ENCODE assay signal across 1 cellular context in the genomic region with DNA sequence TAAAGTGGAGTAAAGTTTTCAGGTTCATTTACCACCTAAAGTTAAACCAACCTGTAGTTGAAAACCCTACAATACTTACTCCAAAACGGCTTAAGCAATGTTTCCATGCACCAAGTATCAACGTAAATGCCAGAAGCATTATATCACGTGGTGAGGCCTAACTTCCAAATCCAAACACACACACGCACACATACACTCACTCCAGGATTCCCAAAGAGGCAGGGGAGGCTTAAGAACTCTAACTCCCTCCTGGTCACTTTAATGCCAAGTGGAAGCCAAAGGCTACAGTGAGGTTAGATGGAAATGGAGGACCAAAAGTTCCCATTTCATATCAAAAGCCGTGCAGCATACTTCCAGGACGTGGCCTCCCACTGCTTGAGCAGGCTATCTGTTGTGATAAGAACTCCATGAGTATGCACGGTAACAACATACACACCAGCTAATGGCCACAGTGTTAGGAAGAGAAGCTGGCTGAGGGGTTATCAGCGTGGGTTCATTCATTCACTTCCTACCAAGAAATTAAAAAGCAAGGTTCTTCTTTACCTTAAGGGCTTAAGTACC.
A peak's percentile ranks its signal among the peaks of the same experiment; 100 is the strongest.
TF ChIP-seq lines count a peak whose summit lies in the region.

No MANE protein-coding gene starts in this region.

TF ChIP-seq in K562, 482 proteins besides CTCF, POLR2A, EP300 and RAD21 (continues in another document):
- TF ChIP-seq KLF16 (IDR thresholded peaks at IDR 0.05) = peak; percentile 89
- TF ChIP-seq DDX20 (tag; IDR thresholded peaks at IDR 0.05; ENCODE audit: low read depth) = no peak
- peak; percentile 79 for TF ChIP-seq RAD51 (IDR thresholded peaks at IDR 0.05; ENCODE audit: borderline replicate concordance, low read depth)
- no peak for TF ChIP-seq ZNF146 (CRISPR knock-in tag; IDR thresholded peaks at IDR 0.05; ENCODE audit: unreplicated experiment)
- no peak for TF ChIP-seq ZNF431 (CRISPR knock-in tag; IDR thresholded peaks at IDR 0.05)
- TF ChIP-seq, protein P1, sequence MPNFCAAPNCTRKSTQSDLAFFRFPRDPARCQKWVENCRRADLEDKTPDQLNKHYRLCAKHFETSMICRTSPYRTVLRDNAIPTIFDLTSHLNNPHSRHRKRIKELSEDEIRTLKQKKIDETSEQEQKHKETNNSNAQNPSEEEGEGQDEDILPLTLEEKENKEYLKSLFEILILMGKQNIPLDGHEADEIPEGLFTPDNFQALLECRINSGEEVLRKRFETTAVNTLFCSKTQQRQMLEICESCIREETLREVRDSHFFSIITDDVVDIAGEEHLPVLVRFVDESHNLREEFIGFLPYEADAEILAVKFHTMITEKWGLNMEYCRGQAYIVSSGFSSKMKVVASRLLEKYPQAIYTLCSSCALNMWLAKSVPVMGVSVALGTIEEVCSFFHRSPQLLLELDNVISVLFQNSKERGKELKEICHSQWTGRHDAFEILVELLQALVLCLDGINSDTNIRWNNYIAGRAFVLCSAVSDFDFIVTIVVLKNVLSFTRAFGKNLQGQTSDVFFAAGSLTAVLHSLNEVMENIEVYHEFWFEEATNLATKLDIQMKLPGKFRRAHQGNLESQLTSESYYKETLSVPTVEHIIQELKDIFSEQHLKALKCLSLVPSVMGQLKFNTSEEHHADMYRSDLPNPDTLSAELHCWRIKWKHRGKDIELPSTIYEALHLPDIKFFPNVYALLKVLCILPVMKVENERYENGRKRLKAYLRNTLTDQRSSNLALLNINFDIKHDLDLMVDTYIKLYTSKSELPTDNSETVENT (CRISPR knock-in tag; IDR thresholded peaks at IDR 0.05) = no peak
- no peak for TF ChIP-seq SREBF1 (IDR thresholded peaks at IDR 0.05; ENCODE audit: borderline replicate concordance, low read depth, low read length)
- no peak for TF ChIP-seq PHF20 (IDR thresholded peaks at IDR 0.05; ENCODE audit: partially characterized antibody)
- no peak for TF ChIP-seq TSC22D4 (tag; IDR thresholded peaks at IDR 0.05)
- TF ChIP-seq NRF1 (conservative IDR thresholded peaks at IDR 0.05 in 1 of 2, IDR thresholded peaks at IDR 0.05 in 1 of 2) = peak; percentile 39 to 43; a peak in 3 of 4 replicates
- no peak for TF ChIP-seq ELF1 (tag; IDR thresholded peaks at IDR 0.05)
- TF ChIP-seq SRSF1 (IDR thresholded peaks at IDR 0.05; ENCODE audit: low read depth, low read length) = no peak
- no peak for TF ChIP-seq BCL6 (CRISPR knock-in tag; IDR thresholded peaks at IDR 0.05)
- no peak for TF ChIP-seq PHTF2 (CRISPR knock-in tag; IDR thresholded peaks at IDR 0.05)
- no peak for TF ChIP-seq ZNF699 (CRISPR knock-in tag; IDR thresholded peaks at IDR 0.05; ENCODE audit: insufficient replicate concordance)
- no peak for TF ChIP-seq HSF4 (CRISPR knock-in tag; IDR thresholded peaks at IDR 0.05; ENCODE audit: borderline replicate concordance)
- peak; percentile 65; the same call in 1 of the 2 replicates for TF ChIP-seq NCOA1 (IDR thresholded peaks at IDR 0.05; ENCODE audit: low read depth)
- TF ChIP-seq, protein P2, sequence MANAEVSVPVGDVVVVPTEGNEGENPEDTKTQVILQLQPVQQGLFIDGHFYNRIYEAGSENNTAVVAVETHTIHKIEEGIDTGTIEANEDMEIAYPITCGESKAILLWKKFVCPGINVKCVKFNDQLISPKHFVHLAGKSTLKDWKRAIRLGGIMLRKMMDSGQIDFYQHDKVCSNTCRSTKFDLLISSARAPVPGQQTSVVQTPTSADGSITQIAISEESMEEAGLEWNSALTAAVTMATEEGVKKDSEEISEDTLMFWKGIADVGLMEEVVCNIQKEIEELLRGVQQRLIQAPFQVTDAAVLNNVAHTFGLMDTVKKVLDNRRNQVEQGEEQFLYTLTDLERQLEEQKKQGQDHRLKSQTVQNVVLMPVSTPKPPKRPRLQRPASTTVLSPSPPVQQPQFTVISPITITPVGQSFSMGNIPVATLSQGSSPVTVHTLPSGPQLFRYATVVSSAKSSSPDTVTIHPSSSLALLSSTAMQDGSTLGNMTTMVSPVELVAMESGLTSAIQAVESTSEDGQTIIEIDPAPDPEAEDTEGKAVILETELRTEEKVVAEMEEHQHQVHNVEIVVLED (CRISPR knock-in tag; IDR thresholded peaks at IDR 0.05) = no peak
- TF ChIP-seq ZKSCAN3 (CRISPR knock-in tag; IDR thresholded peaks at IDR 0.05) = no peak
- no peak for TF ChIP-seq NR1H2 (CRISPR knock-in tag; IDR thresholded peaks at IDR 0.05)
- no peak for TF ChIP-seq SAFB (IDR thresholded peaks at IDR 0.05; ENCODE audit: borderline replicate concordance, low read depth, low read length)
- TF ChIP-seq ZNF668 (CRISPR knock-in tag; IDR thresholded peaks at IDR 0.05) = no peak
- TF ChIP-seq, protein P3, sequence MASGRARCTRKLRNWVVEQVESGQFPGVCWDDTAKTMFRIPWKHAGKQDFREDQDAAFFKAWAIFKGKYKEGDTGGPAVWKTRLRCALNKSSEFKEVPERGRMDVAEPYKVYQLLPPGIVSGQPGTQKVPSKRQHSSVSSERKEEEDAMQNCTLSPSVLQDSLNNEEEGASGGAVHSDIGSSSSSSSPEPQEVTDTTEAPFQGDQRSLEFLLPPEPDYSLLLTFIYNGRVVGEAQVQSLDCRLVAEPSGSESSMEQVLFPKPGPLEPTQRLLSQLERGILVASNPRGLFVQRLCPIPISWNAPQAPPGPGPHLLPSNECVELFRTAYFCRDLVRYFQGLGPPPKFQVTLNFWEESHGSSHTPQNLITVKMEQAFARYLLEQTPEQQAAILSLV (tag; IDR thresholded peaks at IDR 0.05) = peak; percentile 65; the same call in 1 of the 2 replicates
- TF ChIP-seq ZNF384 (IDR thresholded peaks at IDR 0.05; ENCODE audit: low read depth, low read length) = no peak
- TF ChIP-seq CBX8 (IDR thresholded peaks at IDR 0.05; ENCODE audit: borderline replicate concordance, extremely low read depth, low read depth, low read length, poor library complexity, severe bottlenecking) = no peak
- no peak for TF ChIP-seq GTF2A2 (tag; IDR thresholded peaks at IDR 0.05)
- no peak for TF ChIP-seq HOXB6 (CRISPR knock-in tag; IDR thresholded peaks at IDR 0.05; ENCODE audit: borderline replicate concordance)
- TF ChIP-seq TCF7L2 (IDR thresholded peaks at IDR 0.05; ENCODE audit: low read depth, low read length) = no peak
- TF ChIP-seq, protein P4, sequence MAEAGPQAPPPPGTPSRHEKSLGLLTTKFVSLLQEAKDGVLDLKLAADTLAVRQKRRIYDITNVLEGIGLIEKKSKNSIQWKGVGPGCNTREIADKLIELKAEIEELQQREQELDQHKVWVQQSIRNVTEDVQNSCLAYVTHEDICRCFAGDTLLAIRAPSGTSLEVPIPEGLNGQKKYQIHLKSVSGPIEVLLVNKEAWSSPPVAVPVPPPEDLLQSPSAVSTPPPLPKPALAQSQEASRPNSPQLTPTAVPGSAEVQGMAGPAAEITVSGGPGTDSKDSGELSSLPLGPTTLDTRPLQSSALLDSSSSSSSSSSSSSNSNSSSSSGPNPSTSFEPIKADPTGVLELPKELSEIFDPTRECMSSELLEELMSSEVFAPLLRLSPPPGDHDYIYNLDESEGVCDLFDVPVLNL (CRISPR knock-in tag; IDR thresholded peaks at IDR 0.05; ENCODE audit: low read depth) = no peak
- TF ChIP-seq SMARCA5 (IDR thresholded peaks at IDR 0.05) = no peak
- TF ChIP-seq PTBP1 (IDR thresholded peaks at IDR 0.05; ENCODE audit: low read depth, low read length) = 0 out of 2 replicates have a peak, but pooled peaks have one; percentile 47
- TF ChIP-seq ZFP36 (IDR thresholded peaks at IDR 0.05; ENCODE audit: low read depth, low read length, partially characterized antibody) = no peak
- TF ChIP-seq BDP1 (IDR thresholded peaks at IDR 0.05; ENCODE audit: insufficient read depth, insufficient read length) = no peak
- peak; percentile 38; the same call in 1 of the 2 replicates for TF ChIP-seq ETV1 (tag; conservative IDR thresholded peaks at IDR 0.05; ENCODE audit: low read depth)
- no peak for TF ChIP-seq ZNF586 (CRISPR knock-in tag; conservative IDR thresholded peaks at IDR 0.05)
- peak; percentile 29; the same call in 1 of the 2 replicates for TF ChIP-seq NFXL1 (CRISPR knock-in tag; IDR thresholded peaks at IDR 0.05)
- no peak; the same call in 1 of the 2 replicates for TF ChIP-seq ZNF12 (CRISPR knock-in tag; IDR thresholded peaks at IDR 0.05)
- no peak for TF ChIP-seq SPI1 (IDR thresholded peaks at IDR 0.05; ENCODE audit: borderline replicate concordance, low read depth, low read length)
- no peak for TF ChIP-seq POLR3A (IDR thresholded peaks at IDR 0.05; ENCODE audit: borderline replicate concordance, extremely low read depth, insufficient read depth, insufficient read length)
- TF ChIP-seq, protein P5, sequence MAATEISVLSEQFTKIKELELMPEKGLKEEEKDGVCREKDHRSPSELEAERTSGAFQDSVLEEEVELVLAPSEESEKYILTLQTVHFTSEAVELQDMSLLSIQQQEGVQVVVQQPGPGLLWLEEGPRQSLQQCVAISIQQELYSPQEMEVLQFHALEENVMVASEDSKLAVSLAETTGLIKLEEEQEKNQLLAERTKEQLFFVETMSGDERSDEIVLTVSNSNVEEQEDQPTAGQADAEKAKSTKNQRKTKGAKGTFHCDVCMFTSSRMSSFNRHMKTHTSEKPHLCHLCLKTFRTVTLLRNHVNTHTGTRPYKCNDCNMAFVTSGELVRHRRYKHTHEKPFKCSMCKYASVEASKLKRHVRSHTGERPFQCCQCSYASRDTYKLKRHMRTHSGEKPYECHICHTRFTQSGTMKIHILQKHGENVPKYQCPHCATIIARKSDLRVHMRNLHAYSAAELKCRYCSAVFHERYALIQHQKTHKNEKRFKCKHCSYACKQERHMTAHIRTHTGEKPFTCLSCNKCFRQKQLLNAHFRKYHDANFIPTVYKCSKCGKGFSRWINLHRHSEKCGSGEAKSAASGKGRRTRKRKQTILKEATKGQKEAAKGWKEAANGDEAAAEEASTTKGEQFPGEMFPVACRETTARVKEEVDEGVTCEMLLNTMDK (IDR thresholded peaks at IDR 0.05; ENCODE audit: borderline replicate concordance, insufficient read depth, low read depth, low read length, poor library complexity, severe bottlenecking) = no peak
- TF ChIP-seq, protein P6, sequence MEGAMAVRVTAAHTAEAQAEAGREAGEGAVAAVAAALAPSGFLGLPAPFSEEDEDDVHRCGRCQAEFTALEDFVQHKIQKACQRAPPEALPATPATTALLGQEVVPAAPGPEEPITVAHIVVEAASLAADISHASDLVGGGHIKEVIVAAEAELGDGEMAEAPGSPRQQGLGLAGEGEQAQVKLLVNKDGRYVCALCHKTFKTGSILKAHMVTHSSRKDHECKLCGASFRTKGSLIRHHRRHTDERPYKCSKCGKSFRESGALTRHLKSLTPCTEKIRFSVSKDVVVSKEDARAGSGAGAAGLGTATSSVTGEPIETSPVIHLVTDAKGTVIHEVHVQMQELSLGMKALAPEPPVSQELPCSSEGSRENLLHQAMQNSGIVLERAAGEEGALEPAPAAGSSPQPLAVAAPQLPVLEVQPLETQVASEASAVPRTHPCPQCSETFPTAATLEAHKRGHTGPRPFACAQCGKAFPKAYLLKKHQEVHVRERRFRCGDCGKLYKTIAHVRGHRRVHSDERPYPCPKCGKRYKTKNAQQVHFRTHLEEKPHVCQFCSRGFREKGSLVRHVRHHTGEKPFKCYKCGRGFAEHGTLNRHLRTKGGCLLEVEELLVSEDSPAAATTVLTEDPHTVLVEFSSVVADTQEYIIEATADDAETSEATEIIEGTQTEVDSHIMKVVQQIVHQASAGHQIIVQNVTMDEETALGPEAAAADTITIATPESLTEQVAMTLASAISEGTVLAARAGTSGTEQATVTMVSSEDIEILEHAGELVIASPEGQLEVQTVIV (CRISPR knock-in tag; IDR thresholded peaks at IDR 0.05; ENCODE audit: borderline replicate concordance) = no peak
- TF ChIP-seq YBX1 (IDR thresholded peaks at IDR 0.05) = no peak
- no peak for TF ChIP-seq RBM14 (IDR thresholded peaks at IDR 0.05; ENCODE audit: borderline replicate concordance, insufficient read depth, low read depth, low read length)
- TF ChIP-seq CBX3 (IDR thresholded peaks at IDR 0.05; ENCODE audit: borderline replicate concordance in 1 of 2, low read length in 2 of 2) = peak in 1 of 2 experiments; percentile 94; a peak in 2 of 3 replicates
- TF ChIP-seq POLR3G (IDR thresholded peaks at IDR 0.05; ENCODE audit: extremely low read depth, insufficient read length, insufficient replicate concordance) = no peak
- peak; percentile 97 for TF ChIP-seq TCF3 (CRISPR knock-in tag; IDR thresholded peaks at IDR 0.05)
- TF ChIP-seq, protein P7, sequence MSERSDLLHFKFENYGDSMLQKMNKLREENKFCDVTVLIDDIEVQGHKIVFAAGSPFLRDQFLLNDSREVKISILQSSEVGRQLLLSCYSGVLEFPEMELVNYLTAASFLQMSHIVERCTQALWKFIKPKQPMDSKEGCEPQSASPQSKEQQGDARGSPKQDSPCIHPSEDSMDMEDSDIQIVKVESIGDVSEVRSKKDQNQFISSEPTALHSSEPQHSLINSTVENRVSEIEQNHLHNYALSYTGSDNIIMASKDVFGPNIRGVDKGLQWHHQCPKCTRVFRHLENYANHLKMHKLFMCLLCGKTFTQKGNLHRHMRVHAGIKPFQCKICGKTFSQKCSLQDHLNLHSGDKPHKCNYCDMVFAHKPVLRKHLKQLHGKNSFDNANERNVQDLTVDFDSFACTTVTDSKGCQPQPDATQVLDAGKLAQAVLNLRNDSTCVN (CRISPR knock-in tag; IDR thresholded peaks at IDR 0.05) = no peak
- TF ChIP-seq MAFF (IDR thresholded peaks at IDR 0.05; ENCODE audit: low read length) = peak; percentile 8; the same call in 1 of the 2 replicates
- no peak for TF ChIP-seq POLR2B (IDR thresholded peaks at IDR 0.05; ENCODE audit: low read depth, partially characterized antibody)
- 0 out of 2 replicates have a peak, but pooled peaks have one; percentile 14 for TF ChIP-seq KLF6 (CRISPR knock-in tag; IDR thresholded peaks at IDR 0.05; ENCODE audit: borderline replicate concordance)
- TF ChIP-seq PHF21A (IDR thresholded peaks at IDR 0.05; ENCODE audit: borderline replicate concordance, low read depth) = no peak
- TF ChIP-seq FOXA1 (IDR thresholded peaks at IDR 0.05; ENCODE audit: borderline replicate concordance) = no peak
- no peak for TF ChIP-seq CEBPB (tag; IDR thresholded peaks at IDR 0.05)
- TF ChIP-seq, protein P8, sequence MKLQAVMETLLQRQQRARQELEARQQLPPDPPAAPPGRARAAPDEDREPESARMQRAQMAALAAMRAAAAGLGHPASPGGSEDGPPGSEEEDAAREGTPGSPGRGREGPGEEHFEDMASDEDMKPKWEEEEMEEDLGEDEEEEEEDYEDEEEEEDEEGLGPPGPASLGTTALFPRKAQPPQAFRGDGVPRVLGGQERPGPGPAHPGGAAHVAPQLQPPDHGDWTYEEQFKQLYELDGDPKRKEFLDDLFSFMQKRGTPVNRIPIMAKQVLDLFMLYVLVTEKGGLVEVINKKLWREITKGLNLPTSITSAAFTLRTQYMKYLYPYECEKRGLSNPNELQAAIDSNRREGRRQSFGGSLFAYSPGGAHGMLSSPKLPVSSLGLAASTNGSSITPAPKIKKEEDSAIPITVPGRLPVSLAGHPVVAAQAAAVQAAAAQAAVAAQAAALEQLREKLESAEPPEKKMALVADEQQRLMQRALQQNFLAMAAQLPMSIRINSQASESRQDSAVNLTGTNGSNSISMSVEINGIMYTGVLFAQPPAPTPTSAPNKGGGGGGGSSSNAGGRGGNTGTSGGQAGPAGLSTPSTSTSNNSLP (IDR thresholded peaks at IDR 0.05; ENCODE audit: borderline replicate concordance, low read depth, low read length) = peak; percentile 95
- TF ChIP-seq STAT5A (IDR thresholded peaks at IDR 0.05; ENCODE audit: borderline replicate concordance, low read length) = peak; percentile 85
- TF ChIP-seq YY1 (IDR thresholded peaks at IDR 0.05; ENCODE audit: borderline replicate concordance in 1 of 3, control insufficient read depth in 1 of 3, extremely low read depth in 1 of 3, insufficient read depth in 3 of 3, insufficient read length in 1 of 3, insufficient replicate concordance in 2 of 3, low read depth in 1 of 3, low read length in 2 of 3) = peak in 1 of 3 experiments; percentile 73
- TF ChIP-seq ADNP (tag; IDR thresholded peaks at IDR 0.05) = no peak
- peak; percentile 98 for TF ChIP-seq DPF2 (IDR thresholded peaks at IDR 0.05)
